ENCODE assay signal across 31 cellular contexts in the genomic region with DNA sequence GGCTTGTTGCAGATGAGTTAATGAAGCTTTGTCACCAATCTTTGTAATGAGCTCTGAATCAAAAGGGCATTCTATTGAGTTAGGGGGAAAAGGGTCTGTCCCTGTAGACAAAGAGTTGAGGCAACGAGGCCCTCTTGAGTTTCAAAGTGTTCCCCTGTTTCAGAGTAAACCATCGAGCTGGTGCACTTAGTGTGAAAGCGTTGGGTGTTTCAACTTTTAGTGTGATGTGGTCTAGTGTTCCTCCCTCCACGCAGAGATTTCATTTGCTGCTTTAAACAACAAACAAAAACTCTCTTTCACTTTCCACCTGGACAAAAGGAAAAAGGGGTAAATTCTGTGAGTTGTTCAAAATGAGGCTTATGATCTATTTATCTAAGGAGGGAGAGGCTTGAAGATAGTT.
"Had no signal": no experiment of that assay in that cellular context is flagged by ENCODE, and none has a peak within 500 bp of the region (broad histone marks: within the 10 kb centered on the region; RNA-seq: fewer than 3 reads in every experiment).

No MANE protein-coding gene starts in this region.

- H3K9ac ChIP-seq: KMS-11, SK-N-SH had no signal

- H3K27ac Mint-ChIP-seq: activated CD4-positive, alpha-beta memory T cell treated with anti-CD3 and anti-CD28 coated beads, Interleukin-2, amount 10 ng/mL, durations not matched to agents 7 days and 5 days; activated T-cell treated with anti-CD3 and anti-CD28 coated beads, Interleukin-2, amount 50 U/mL, for 24 hours; T-helper 17 cell had no signal

- H3K4me1 Mint-ChIP-seq: T-helper 17 cell had no signal

- H3K4me3 ChIP-seq: adrenal gland, body of pancreas, Peyer's patch, SJSA1 had no signal

- H3K4me3 Mint-ChIP-seq: activated CD4-positive, alpha-beta memory T cell treated with anti-CD3 and anti-CD28 coated beads, Interleukin-2, amount 10 ng/mL, durations not matched to agents 7 days and 5 days; activated T-cell treated with anti-CD3 and anti-CD28 coated beads, Interleukin-2, amount 50 U/mL, for 24 hours; T-helper 17 cell had no signal

- DNase-seq: activated CD4-positive, alpha-beta memory T cell treated with anti-CD3 and anti-CD28 coated beads, Interleukin-2, amount 10 ng/mL, durations not matched to agents 7 days and 5 days; activated CD4-positive, alpha-beta T cell treated with anti-CD3 and anti-CD28 coated beads, Interleukin-2, amount 50 U/mL, for 1 hour; activated CD4-positive, CD25-positive, alpha-beta regulatory T cell; activated gamma-delta T cell treated with Interleukin-2 at 50 U/mL for 16 hours; activated naive CD4-positive, alpha-beta T cell treated with anti-CD3 and anti-CD28 coated beads, Interleukin-2, amount 50 U/mL, for 16 hours; activated T-cell treated with anti-CD3 and anti-CD28 coated beads, Interleukin-2, amount 50 U/mL, for 24 hours; adrenal gland; body of pancreas; central memory CD4-positive, alpha-beta T cell; MM.1S; MV-4-11; NCI-H1092; NCI-H1436 treated with DMSO at 0.1 percent for 48 hours; NCI-H1694 treated with DMSO at 0.1 percent for 48 hours; NCI-H2029; NCI-H345; NCI-H524 treated with DMSO at 0.1 percent for 48 hours; NCI-H748 treated with DMSO at 0.1 percent for 48 hours; NK-92 treated with Interleukin-12 subunit alpha and Interleukin-12 subunit beta, amount 100 ng/mL, for 24 hours; PC-3; Peyer's patch; RPMI8226; SHP77 treated with DMSO at 0.1 percent for 48 hours; SK-N-SH; T-helper 17 cell; T-helper 9 cell had no signal

- ATAC-seq: body of pancreas, PC-3, T-helper 17 cell had no signal

- FAIRE-seq: astrocyte, colon had no signal

- H3K9me3 ChIP-seq: body of pancreas, Peyer's patch, SJSA1, SK-N-SH had no signal

- H3K36me3 ChIP-seq: adrenal gland, Peyer's patch, SJSA1 had no signal

- H3K27me3 ChIP-seq: body of pancreas, Peyer's patch, SJSA1 had no signal

- H3K4me2 ChIP-seq: KMS-11, SK-N-SH had no signal

- H3K27ac ChIP-seq: adrenal gland, body of pancreas, KMS-11, Peyer's patch, SJSA1, VCaP had no signal

- H3K4me1 ChIP-seq: adrenal gland, body of pancreas, Peyer's patch, SJSA1 had no signal
